Comparison of ENCODE assay signal across 8 cellular contexts in genomic region chr16:1979271-1980025, GRCh38. TPM values are rescaled to one million over a fixed set of nuclear protein-coding genes. Genes with fewer than 3 reads are reported as not detected.
DNase-seq lines count a peak whose midpoint lies in the region; TF ChIP-seq lines count a peak whose summit lies in the region.
"Had no signal": no experiment of that assay in that cellular context is flagged by ENCODE, and none has a peak within 500 bp of the region (broad histone marks: within the 10 kb centered on the region; RNA-seq: fewer than 3 reads in every experiment).

No MANE protein-coding gene starts in this region.

- WGBS in suprapubic skin = 19% methylated on average over 26 of the region's 70 CpGs
- WGBS in SK-N-SH (ENCODE audit: low lambda C conversion rate) = 98% methylated on average over 29 of the region's 70 CpGs

- H3K27me3 ChIP-seq in suprapubic skin (peaks cover 30% of the 10 kb centered on the region), SK-N-SH (ENCODE audit: insufficient read depth) (no peaks in the 10 kb centered on the region)

- CTCF ChIA-PET in SK-N-SH (lab: Yijun Ruan, JAX) = interaction anchor here (3.3 kb wide), 1 partner anchor 25 kb away, joined by 19 read pairs; no protein-coding TSS in a partner anchor

- DNase-seq in activated CD8-positive, alpha-beta memory T cell treated with anti-CD3 and anti-CD28 coated beads for 24 hours = peak; percentile 74
- no peak for DNase-seq in activated CD8-positive, alpha-beta memory T cell treated with anti-CD3 and anti-CD28 coated beads, Interleukin-2, amount 50 U/mL, for 48 hours
- DNase-seq in fibroblast of mammary gland (ENCODE audit: low read depth) (peak; percentile 15), suprapubic skin (ENCODE audit: low spot score in 2 of 2) (no peak), SK-N-SH (no peak), activated gamma-delta T cell treated with Interleukin-2 at 50 U/mL for 16 hours (no peak)
- DNase-seq: midbrain had no signal

- no peak for TF ChIP-seq POLR2A in suprapubic skin (IDR thresholded peaks at IDR 0.05)

- no peak overlapping the region for H3K4me3 ChIP-seq in fibroblast of mammary gland (ENCODE audit: control insufficient read depth, low read depth, low read length)
- H3K4me3 ChIP-seq in suprapubic skin = peak overlapping the region; percentile 41
- no peak overlapping the region for H3K4me3 ChIP-seq in SK-N-SH (ENCODE audit: low read depth in 2 of 2, low read length in 1 of 2)

- no peak overlapping the region for H2AFZ ChIP-seq in SK-N-SH (ENCODE audit: low read depth)

- peaks cover under 1% of the 10 kb centered on the region; the same call in 1 of the 2 replicates for H3K79me2 ChIP-seq in SK-N-SH (ENCODE audit: insufficient read depth)

- POLR2A ChIA-PET in SK-N-SH (lab: Yijun Ruan, JAX) = no interaction called here

- H3K36me3 ChIP-seq in suprapubic skin (peaks cover 41% of the 10 kb centered on the region), SK-N-SH (replicated peaks in 1 of 2; ENCODE audit: control insufficient read depth in 1 of 2, insufficient read depth in 2 of 2, low read length in 1 of 2) (peaks cover 7 to 44% of the 10 kb centered on the region in 2 experiments)

- TF ChIP-seq CTCF in fibroblast of mammary gland (conservative IDR thresholded peaks at IDR 0.05; ENCODE audit: control insufficient read depth, insufficient read depth, low read depth, low read length) = no peak
- TF ChIP-seq CTCF in suprapubic skin (IDR thresholded peaks at IDR 0.05) = no peak
- no peak for TF ChIP-seq CTCF in SK-N-SH (IDR thresholded peaks at IDR 0.05)

- peaks cover 15% of the 10 kb centered on the region for H3F3A ChIP-seq in SK-N-SH (replicated peaks; ENCODE audit: insufficient read depth)

- no peak overlapping the region for H3K9ac ChIP-seq in SK-N-SH

- H3K27ac ChIP-seq in suprapubic skin = peak overlapping the region; percentile 43
- H3K27ac ChIP-seq in SK-N-SH (ENCODE audit: low read depth in 2 of 2, low read length in 1 of 2) = no peak overlapping the region

- TF ChIP-seq EP300 in suprapubic skin (IDR thresholded peaks at IDR 0.05) = no peak
- no peak for TF ChIP-seq EP300 in SK-N-SH (IDR thresholded peaks at IDR 0.05; ENCODE audit: borderline replicate concordance in 1 of 2, low read depth in 1 of 2, low read length in 1 of 2)

- no peak for TF ChIP-seq RAD21 in SK-N-SH (IDR thresholded peaks at IDR 0.05; ENCODE audit: low read length)

- H4K20me1 ChIP-seq in SK-N-SH (ENCODE audit: insufficient read depth) = no peaks in the 10 kb centered on the region

- H3K4me1 ChIP-seq in suprapubic skin (peaks cover 50% of the 10 kb centered on the region), SK-N-SH (ENCODE audit: control insufficient read depth in 1 of 2, insufficient read depth in 2 of 2, low read depth in 1 of 2, low read length in 1 of 2) (peaks cover 0 to 8% of the 10 kb centered on the region in 2 experiments; a peak in 1 of 4 replicates)

- H3K9me3 ChIP-seq in suprapubic skin (no peaks in the 10 kb centered on the region), SK-N-SH (no peaks in the 10 kb centered on the region)

- H3K9me2 ChIP-seq in SK-N-SH = no peaks in the 10 kb centered on the region

- H3K4me2 ChIP-seq in SK-N-SH = no peak overlapping the region

TF ChIP-seq in SK-N-SH, 30 proteins besides CTCF, POLR2A, EP300 and RAD21 (continues in another document):
- TF ChIP-seq CHD2 (IDR thresholded peaks at IDR 0.05; ENCODE audit: low read length, partially characterized antibody) (no peak), SIN3A (IDR thresholded peaks at IDR 0.05; ENCODE audit: borderline replicate concordance, low read depth, low read length) (no peak), REST (IDR thresholded peaks at IDR 0.05; ENCODE audit: low read depth, low read length) (no peak), FOXJ3 (CRISPR knock-in tag; IDR thresholded peaks at IDR 0.05) (no peak), JUND (IDR thresholded peaks at IDR 0.05) (no peak), TEAD4 (IDR thresholded peaks at IDR 0.05; ENCODE audit: borderline replicate concordance, insufficient read depth) (no peak), MEF2A (IDR thresholded peaks at IDR 0.05; ENCODE audit: borderline replicate concordance, low read depth) (no peak), NRF1 (IDR thresholded peaks at IDR 0.05; ENCODE audit: low read depth, low read length) (no peak), RFX5 (IDR thresholded peaks at IDR 0.05; ENCODE audit: low read length) (no peak), SMC3 (IDR thresholded peaks at IDR 0.05; ENCODE audit: low read depth, low read length) (no peak), TCF12 (IDR thresholded peaks at IDR 0.05) (no peak), USF1 (IDR thresholded peaks at IDR 0.05; ENCODE audit: borderline replicate concordance, low read depth) (no peak), TAF1 (IDR thresholded peaks at IDR 0.05; ENCODE audit: borderline replicate concordance, low read depth, low read length) (no peak), GABPA (IDR thresholded peaks at IDR 0.05; ENCODE audit: low read depth) (no peak)
- TF ChIP-seq, protein P1, sequence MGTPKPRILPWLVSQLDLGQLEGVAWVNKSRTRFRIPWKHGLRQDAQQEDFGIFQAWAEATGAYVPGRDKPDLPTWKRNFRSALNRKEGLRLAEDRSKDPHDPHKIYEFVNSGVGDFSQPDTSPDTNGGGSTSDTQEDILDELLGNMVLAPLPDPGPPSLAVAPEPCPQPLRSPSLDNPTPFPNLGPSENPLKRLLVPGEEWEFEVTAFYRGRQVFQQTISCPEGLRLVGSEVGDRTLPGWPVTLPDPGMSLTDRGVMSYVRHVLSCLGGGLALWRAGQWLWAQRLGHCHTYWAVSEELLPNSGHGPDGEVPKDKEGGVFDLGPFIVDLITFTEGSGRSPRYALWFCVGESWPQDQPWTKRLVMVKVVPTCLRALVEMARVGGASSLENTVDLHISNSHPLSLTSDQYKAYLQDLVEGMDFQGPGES (IDR thresholded peaks at IDR 0.05; ENCODE audit: low read depth, low read length) = no peak
- TF ChIP-seq, protein P2, sequence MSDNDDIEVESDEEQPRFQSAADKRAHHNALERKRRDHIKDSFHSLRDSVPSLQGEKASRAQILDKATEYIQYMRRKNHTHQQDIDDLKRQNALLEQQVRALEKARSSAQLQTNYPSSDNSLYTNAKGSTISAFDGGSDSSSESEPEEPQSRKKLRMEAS (IDR thresholded peaks at IDR 0.05; ENCODE audit: low read depth) = no peak

RNA-seq across cellular contexts. Expression of gene NOXO1, which starts 1.8 kb away (rescaled TPM):
- total RNA-seq in suprapubic skin = 1 to 10 TPM in 3 of 4 donors, not detected in 1; 1.1 to 3.1 (median 2.0) TPM
- polyA plus RNA-seq in SK-N-SH (2012; rRNA removed) = 0.19 and 0.21 TPM in 2 replicates
- polyA plus RNA-seq in SK-N-SH (2012; cell fraction: cytosol; rRNA removed) = 0.05 TPM in 1 of 2 replicates, not detected in the other
- 1.6 and 1.8 TPM in 2 replicates for polyA plus RNA-seq in SK-N-SH (2012; cell fraction: nucleus; rRNA removed)
- total RNA-seq: cardiac septum had no signal

RNA-seq across cellular contexts. Expression of gene GFER, which starts 4.5 kb away (rescaled TPM):
- 10 to 100 TPM in 1 of 4 donors, 1 to 10 TPM in 3; 7.0 to 11.2 (median 9.5) TPM for total RNA-seq in suprapubic skin
- polyA plus RNA-seq in SK-N-SH (2012; rRNA removed) = 13.3 and 20.4 TPM in 2 replicates
- polyA plus RNA-seq in SK-N-SH (2012; cell fraction: cytosol; rRNA removed) = 12.2 and 13.2 TPM in 2 replicates
- 20.2 and 20.6 TPM in 2 replicates for polyA plus RNA-seq in SK-N-SH (2012; cell fraction: nucleus; rRNA removed)

RNA-seq across cellular contexts. Expression of gene TBL3, which starts 7.6 kb away (rescaled TPM):
- total RNA-seq in suprapubic skin = 10 to 100 TPM; 49.2 to 73.5 (median 57.2) TPM
- 36.7 and 37.1 TPM in 2 replicates for polyA plus RNA-seq in SK-N-SH (2012; rRNA removed)
- 9.7 and 21.1 TPM in 2 replicates for polyA plus RNA-seq in SK-N-SH (2012; cell fraction: cytosol; rRNA removed)
- 91.7 and 142 TPM in 2 replicates for polyA plus RNA-seq in SK-N-SH (2012; cell fraction: nucleus; rRNA removed)

RNA-seq across cellular contexts. Expression of gene SYNGR3, which starts 10.3 kb away (rescaled TPM):
- 1 to 10 TPM in 1 of 4 donors, under 1 TPM in 2, not detected in 1; 0.42 to 1.7 (median 0.60) TPM for total RNA-seq in suprapubic skin
- polyA plus RNA-seq in SK-N-SH (2012; rRNA removed) = 10.7 and 10.8 TPM in 2 replicates
- 5.5 and 7.5 TPM in 2 replicates for polyA plus RNA-seq in SK-N-SH (2012; cell fraction: cytosol; rRNA removed)
- polyA plus RNA-seq in SK-N-SH (2012; cell fraction: nucleus; rRNA removed) = 21.8 and 29.3 TPM in 2 replicates

RNA-seq across cellular contexts. Expression of gene RNF151, which starts 12.8 kb away (rescaled TPM):
- not detected for total RNA-seq in suprapubic skin
- polyA plus RNA-seq in SK-N-SH (2012; rRNA removed) = 0.07 TPM in 1 of 2 replicates, not detected in the other
- not detected in 2 replicates for polyA plus RNA-seq in SK-N-SH (2012; cell fraction: cytosol; rRNA removed)
- 0.23 and 0.88 TPM in 2 replicates for polyA plus RNA-seq in SK-N-SH (2012; cell fraction: nucleus; rRNA removed)
- total RNA-seq: cardiac septum had no signal

Comparison
In these comparisons a context has a peak if more than half of its experiments do, and no peak if none do; other contexts are left out.
1. DNase-seq: peak in activated CD8-positive, alpha-beta memory T cell treated with anti-CD3 and anti-CD28 coated beads for 24 hours (single experiment) and fibroblast of mammary gland (single experiment); none in activated CD8-positive, alpha-beta memory T cell treated with anti-CD3 and anti-CD28 coated beads, Interleukin-2, amount 50 U/mL, for 48 hours (single experiment), suprapubic skin (0 of 2), SK-N-SH (single experiment) and activated gamma-delta T cell treated with Interleukin-2 at 50 U/mL for 16 hours (single experiment).